In genomic region chr2:202278036-202278760, GRCh38 we compare ENCODE assay signal across 7 cellular contexts. TPM values are rescaled to one million over a fixed set of nuclear protein-coding genes. Genes with fewer than 3 reads are reported as not detected.
DNase-seq lines count a peak whose midpoint lies in the region; FAIRE-seq and TF ChIP-seq lines count a peak whose summit lies in the region.

No MANE protein-coding gene starts in this region.

- H3K4me1 Mint-ChIP-seq in type B pancreatic cell (ENCODE audit: unreplicated experiment) = no peaks in the 10 kb centered on the region

- peaks cover 6% of the 10 kb centered on the region for H3K4me1 ChIP-seq in vagina

- H3K9me3 ChIP-seq in vagina = no peaks in the 10 kb centered on the region

- no peak overlapping the region for H3K4me3 ChIP-seq in retinal pigment epithelial cell (ENCODE audit: low read length)
- no peak overlapping the region for H3K4me3 ChIP-seq in vagina

- no peak overlapping the region for H3K27ac Mint-ChIP-seq in type B pancreatic cell

- peak; percentile 61 for FAIRE-seq in GM19239 (lab: Jason Lieb, UNC)

- no peaks in the 10 kb centered on the region for H3K27me3 Mint-ChIP-seq in type B pancreatic cell

- no peak for TF ChIP-seq CTCF in retinal pigment epithelial cell (conservative IDR thresholded peaks at IDR 0.05; ENCODE audit: low read depth, low read length)
- TF ChIP-seq CTCF in vagina (IDR thresholded peaks at IDR 0.05) = no peak
- no peak for TF ChIP-seq CTCF in type B pancreatic cell (conservative IDR thresholded peaks at IDR 0.05)

- DNase-seq in GM19239 (ENCODE audit: insufficient read length, low spot score) (no peak), NCI-H2196 (lab: John Stamatoyannopoulos, UW; ENCODE audit: unreplicated experiment) (peak; percentile 19), dermis microvascular lymphatic vessel endothelial cell (ENCODE audit: low read depth in 2 of 2) (peak; percentile 58 to 92), retinal pigment epithelial cell (ENCODE audit: low read depth) (peak; percentile 43), vagina (ENCODE audit: extremely low spot score in 2 of 2) (no peak), type B pancreatic cell (ENCODE audit: extremely low spot score, unreplicated experiment) (no peak)
- no peak for DNase-seq in activated effector memory CD4-positive, alpha-beta T cell treated with anti-CD3 and anti-CD28 coated beads, Interleukin-2, amount 50 U/mL, for 16 hours

- H3K27ac ChIP-seq in vagina = no peak overlapping the region

- H3K4me3 Mint-ChIP-seq in type B pancreatic cell = no peak overlapping the region

- intact Hi-C loops in vagina (cut with DNase I) = no loop called here

- no peaks in the 10 kb centered on the region for H3K27me3 ChIP-seq in vagina

- H3K9me3 Mint-ChIP-seq in type B pancreatic cell = no peaks in the 10 kb centered on the region

- H3K36me3 ChIP-seq in vagina = peaks cover 0 to 18% of the 10 kb centered on the region in 2 donors

- TF ChIP-seq POLR2A in vagina (IDR thresholded peaks at IDR 0.05) = no peak

- peaks cover 21% of the 10 kb centered on the region for H3K36me3 Mint-ChIP-seq in type B pancreatic cell

RNA-seq across cellular contexts. Expression of gene NOP58, which starts 12.6 kb away (rescaled TPM):
- total RNA-seq in dermis microvascular lymphatic vessel endothelial cell (26.9 and 27.9 TPM in 2 replicates), vagina (80.8 TPM), type B pancreatic cell (ENCODE audit: low replicate concordance) (68.0 and 79.4 TPM in 2 replicates)

RNA-seq across cellular contexts. Expression of gene SUMO1, which starts 39.8 kb away (rescaled TPM):
- total RNA-seq in dermis microvascular lymphatic vessel endothelial cell = 91.0 and 106 TPM in 2 replicates
- total RNA-seq in vagina = 38.8 TPM
- total RNA-seq in type B pancreatic cell (ENCODE audit: low replicate concordance) = 102 and 119 TPM in 2 replicates

Comparison
In these comparisons a context has a peak if more than half of its experiments do, and no peak if none do; other contexts are left out.
1. DNase-seq: peak in NCI-H2196 (single experiment), dermis microvascular lymphatic vessel endothelial cell (2 of 2) and retinal pigment epithelial cell (single experiment); none in GM19239 (single experiment), activated effector memory CD4-positive, alpha-beta T cell treated with anti-CD3 and anti-CD28 coated beads, Interleukin-2, amount 50 U/mL, for 16 hours (single experiment), vagina (0 of 2) and type B pancreatic cell (single experiment).